In the genomic region with DNA sequence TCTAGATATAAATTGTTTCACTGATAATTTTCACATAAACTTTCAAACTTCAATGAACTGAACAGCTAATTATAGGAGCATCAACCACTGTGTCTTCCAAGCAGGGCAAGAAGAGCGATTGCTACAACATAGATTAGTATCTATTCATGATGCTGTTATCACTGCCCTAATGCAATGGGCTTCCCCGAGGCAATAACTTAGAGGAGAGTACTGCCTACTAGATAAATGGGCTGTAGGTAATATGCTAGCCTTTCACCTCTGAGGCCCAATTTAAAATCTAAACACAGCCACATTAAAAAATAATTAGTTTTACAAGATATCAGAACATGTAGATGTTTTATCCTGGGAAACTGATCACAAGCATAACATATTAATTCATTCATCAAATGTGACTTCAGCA, we compare ENCODE assay signal across 23 cellular contexts.
DNase-seq lines count a peak whose midpoint lies in the region; ATAC-seq, FAIRE-seq and TF ChIP-seq lines count a peak whose summit lies in the region.
"Had no signal": no experiment of that assay in that cellular context is flagged by ENCODE, and none has a peak within 500 bp of the region (broad histone marks: within the 10 kb centered on the region; RNA-seq: fewer than 3 reads in every experiment).

No MANE protein-coding gene starts in this region.

- H3K27me3 ChIP-seq in SK-N-SH (ENCODE audit: insufficient read depth) = no peaks in the 10 kb centered on the region
- H3K27me3 ChIP-seq in naive thymus-derived CD4-positive, alpha-beta T cell (ENCODE audit: control insufficient read depth in 2 of 2, insufficient read depth in 2 of 2, low read length in 2 of 2) = no peaks in the 10 kb centered on the region
- H3K27me3 ChIP-seq: BLaER1 had no signal

- POLR2A ChIA-PET in SK-N-SH (lab: Yijun Ruan, JAX) = no interaction called here
- POLR2A ChIA-PET in naive thymus-derived CD4-positive, alpha-beta T cell (lab: Charles Lee) = no interaction called here
- POLR2A ChIA-PET in activated CD8-positive, alpha-beta T cell treated with anti-CD3 and anti-CD28 coated beads for 36 hours (lab: Charles Lee) = no interaction called here

- H3K9ac ChIP-seq in SK-N-SH (no peak overlapping the region), kidney (ENCODE audit: low read length in 2 of 2) (no peak overlapping the region)
- H3K9ac ChIP-seq: BLaER1 had no signal

- peak overlapping the region in 1 of 2 experiments; percentile 80; a peak in 1 of 4 replicates for H3K27ac ChIP-seq in SK-N-SH (ENCODE audit: low read depth in 2 of 2, low read length in 1 of 2)
- no peak overlapping the region for H3K27ac ChIP-seq in naive thymus-derived CD4-positive, alpha-beta T cell (ENCODE audit: low read depth, low read length)
- H3K27ac ChIP-seq in kidney (ENCODE audit: low read depth in 2 of 2, low read length in 2 of 2) = no peak overlapping the region
- H3K27ac ChIP-seq: 22Rv1, BLaER1, C4-2B had no signal

- H3K9me2 ChIP-seq in SK-N-SH = no peaks in the 10 kb centered on the region

- no peaks in the 10 kb centered on the region for H3K36me3 ChIP-seq in SK-N-SH (replicated peaks in 1 of 2; ENCODE audit: control insufficient read depth in 1 of 2, insufficient read depth in 2 of 2, low read length in 1 of 2)
- H3K36me3 ChIP-seq in naive thymus-derived CD4-positive, alpha-beta T cell (ENCODE audit: control insufficient read depth in 2 of 3, insufficient read depth in 3 of 3, low read length in 3 of 3) = no peaks in the 10 kb centered on the region
- H3K36me3 ChIP-seq in kidney (ENCODE audit: control insufficient read depth in 1 of 2, insufficient read depth in 2 of 2, low read length in 2 of 2) = no peaks in the 10 kb centered on the region
- H3K36me3 ChIP-seq: HAP-1 had no signal

- H3K79me2 ChIP-seq in SK-N-SH (ENCODE audit: insufficient read depth) = no peaks in the 10 kb centered on the region

- H4K20me1 ChIP-seq in SK-N-SH (ENCODE audit: insufficient read depth) = no peaks in the 10 kb centered on the region
- H4K20me1 ChIP-seq: BLaER1 had no signal

- no peak overlapping the region for H2AFZ ChIP-seq in SK-N-SH (ENCODE audit: low read depth)

- H3K4me3 Mint-ChIP-seq in naive thymus-derived CD4-positive, alpha-beta T cell = no peak overlapping the region
- no peak overlapping the region for H3K4me3 Mint-ChIP-seq in activated CD8-positive, alpha-beta T cell treated with anti-CD3 and anti-CD28 coated beads for 36 hours
- H3K4me3 Mint-ChIP-seq: B cell; CD4-positive, CD25-positive, alpha-beta regulatory T cell; CD8-positive, alpha-beta T cell; HFFc6 had no signal

- no peak overlapping the region for H3K4me2 ChIP-seq in SK-N-SH
- H3K4me2 ChIP-seq: BLaER1 had no signal

- WGBS in SK-N-SH (ENCODE audit: low lambda C conversion rate) = 41% methylated on average over 2 of the region's 2 CpGs

- TF ChIP-seq EP300 in SK-N-SH (IDR thresholded peaks at IDR 0.05; ENCODE audit: borderline replicate concordance in 1 of 2, low read depth in 1 of 2, low read length in 1 of 2) = no peak

- intact Hi-C loops in naive thymus-derived CD4-positive, alpha-beta T cell (cut with micrococcal nuclease) = no loop called here
- intact Hi-C loops in kidney (cut with DNase I) = no loop called here
- intact Hi-C loops in activated CD8-positive, alpha-beta T cell treated with anti-CD3 and anti-CD28 coated beads for 36 hours (cut with micrococcal nuclease) = no loop called here

- H3K9me3 Mint-ChIP-seq in naive thymus-derived CD4-positive, alpha-beta T cell = no peaks in the 10 kb centered on the region
- H3K9me3 Mint-ChIP-seq in activated CD8-positive, alpha-beta T cell treated with anti-CD3 and anti-CD28 coated beads for 36 hours = no peaks in the 10 kb centered on the region
- H3K9me3 Mint-ChIP-seq: CD4-positive, CD25-positive, alpha-beta regulatory T cell; CD8-positive, alpha-beta T cell had no signal

- peaks cover 0 to 3% (median 0%) of the 10 kb centered on the region in 5 donors for H3K36me3 Mint-ChIP-seq in naive thymus-derived CD4-positive, alpha-beta T cell
- H3K36me3 Mint-ChIP-seq in activated CD8-positive, alpha-beta T cell treated with anti-CD3 and anti-CD28 coated beads for 36 hours (ENCODE audit: low read depth) = peaks cover 4% of the 10 kb centered on the region
- H3K36me3 Mint-ChIP-seq: CD4-positive, CD25-positive, alpha-beta regulatory T cell had no signal

- H3K4me1 ChIP-seq in SK-N-SH (ENCODE audit: control insufficient read depth in 1 of 2, insufficient read depth in 2 of 2, low read depth in 1 of 2, low read length in 1 of 2) (peaks cover 4 to 18% of the 10 kb centered on the region in 2 experiments; a peak in 3 of 4 replicates), kidney (ENCODE audit: control insufficient read depth in 1 of 2, insufficient read depth in 1 of 2, low read depth in 1 of 2, low read length in 2 of 2) (peaks cover 14 to 32% of the 10 kb centered on the region in 2 donors)
- no peaks in the 10 kb centered on the region for H3K4me1 ChIP-seq in naive thymus-derived CD4-positive, alpha-beta T cell (ENCODE audit: control insufficient read depth in 2 of 2, insufficient read depth in 2 of 2, low read length in 2 of 2)
- H3K4me1 ChIP-seq: Caco-2, HAP-1 had no signal

- H3F3A ChIP-seq in SK-N-SH (replicated peaks; ENCODE audit: insufficient read depth) = peaks cover 11% of the 10 kb centered on the region

- CTCF ChIA-PET in SK-N-SH (lab: Yijun Ruan, JAX) = no interaction called here
- CTCF ChIA-PET in naive thymus-derived CD4-positive, alpha-beta T cell (lab: Charles Lee) = no interaction called here
- CTCF ChIA-PET in activated CD8-positive, alpha-beta T cell treated with anti-CD3 and anti-CD28 coated beads for 36 hours (lab: Charles Lee) = no interaction called here

- H3K27ac Mint-ChIP-seq in naive thymus-derived CD4-positive, alpha-beta T cell = no peak overlapping the region
- no peak overlapping the region for H3K27ac Mint-ChIP-seq in activated CD8-positive, alpha-beta T cell treated with anti-CD3 and anti-CD28 coated beads for 36 hours
- H3K27ac Mint-ChIP-seq: B cell; CD4-positive, CD25-positive, alpha-beta regulatory T cell; CD8-positive, alpha-beta T cell; HFFc6 had no signal

- H3K4me3 ChIP-seq in SK-N-SH (ENCODE audit: low read depth in 2 of 2, low read length in 1 of 2) (no peak overlapping the region), kidney (ENCODE audit: low read length in 2 of 2) (no peak overlapping the region)
- no peak overlapping the region for H3K4me3 ChIP-seq in naive thymus-derived CD4-positive, alpha-beta T cell (ENCODE audit: low read length)
- H3K4me3 ChIP-seq: BLaER1, HAP-1 had no signal

- DNase-seq in SK-N-SH (peak; percentile 4), kidney (no peak), occipital lobe (lab: John Stamatoyannopoulos, UW) (no peak)
- no peak for DNase-seq in naive thymus-derived CD4-positive, alpha-beta T cell
- no peak for DNase-seq in activated CD8-positive, alpha-beta T cell treated with anti-CD3 and anti-CD28 coated beads for 36 hours
- DNase-seq: Caco-2; CD4-positive, CD25-positive, alpha-beta regulatory T cell; CD8-positive, alpha-beta T cell; DMS153; DND-41; GOT3; HFFc6 had no signal

- no peak for ATAC-seq in SK-N-SH treated with all-trans-retinoic acid at 6 μM for 48 hours
- peak; percentile 51 for ATAC-seq in naive thymus-derived CD4-positive, alpha-beta T cell
- no peak for ATAC-seq in activated CD8-positive, alpha-beta T cell treated with anti-CD3 and anti-CD28 coated beads for 36 hours
- ATAC-seq: CD8-positive, alpha-beta T cell had no signal

- peaks cover 0 to 9% (median 0%) of the 10 kb centered on the region in 7 donors for H3K4me1 Mint-ChIP-seq in naive thymus-derived CD4-positive, alpha-beta T cell
- no peaks in the 10 kb centered on the region for H3K4me1 Mint-ChIP-seq in activated CD8-positive, alpha-beta T cell treated with anti-CD3 and anti-CD28 coated beads for 36 hours (ENCODE audit: low read depth)

- H3K9me3 ChIP-seq in SK-N-SH (no peaks in the 10 kb centered on the region), kidney (ENCODE audit: control insufficient read depth in 1 of 2, low read length in 2 of 2) (no peaks in the 10 kb centered on the region)
- no peaks in the 10 kb centered on the region for H3K9me3 ChIP-seq in naive thymus-derived CD4-positive, alpha-beta T cell (ENCODE audit: control insufficient read depth in 2 of 3, low read length in 3 of 3)
- H3K9me3 ChIP-seq: BLaER1, Caco-2, HAP-1 had no signal

- TF ChIP-seq CTCF in SK-N-SH (IDR thresholded peaks at IDR 0.05) = no peak
- TF ChIP-seq CTCF in kidney (IDR thresholded peaks at IDR 0.05; ENCODE audit: borderline replicate concordance, extremely low read depth, insufficient read depth) = no peak
- no peak for TF ChIP-seq CTCF in activated CD8-positive, alpha-beta T cell treated with anti-CD3 and anti-CD28 coated beads for 36 hours (IDR thresholded peaks at IDR 0.05)

- no peaks in the 10 kb centered on the region for H3K27me3 Mint-ChIP-seq in naive thymus-derived CD4-positive, alpha-beta T cell
- no peaks in the 10 kb centered on the region for H3K27me3 Mint-ChIP-seq in activated CD8-positive, alpha-beta T cell treated with anti-CD3 and anti-CD28 coated beads for 36 hours
- H3K27me3 Mint-ChIP-seq: B cell; CD4-positive, CD25-positive, alpha-beta regulatory T cell had no signal

- peak; percentile 9 for FAIRE-seq in islet of Langerhans (lab: Jason Lieb, UNC)
- no peak for FAIRE-seq in kidney (lab: Jason Lieb, UNC)
- FAIRE-seq: A204.1, G401.6, GM12892, H54 had no signal

- TF ChIP-seq RAD21 in SK-N-SH (IDR thresholded peaks at IDR 0.05; ENCODE audit: low read length) = no peak

TF ChIP-seq in SK-N-SH, 30 proteins besides CTCF, POLR2A, EP300 and RAD21:
- TF ChIP-seq CHD2 (IDR thresholded peaks at IDR 0.05; ENCODE audit: low read length, partially characterized antibody) = no peak
- TF ChIP-seq SMC3 (IDR thresholded peaks at IDR 0.05; ENCODE audit: low read depth, low read length) = no peak
- TF ChIP-seq NRF1 (IDR thresholded peaks at IDR 0.05; ENCODE audit: low read depth, low read length) = no peak
- TF ChIP-seq GATA2 (CRISPR knock-in tag; IDR thresholded peaks at IDR 0.05) = peak; percentile 59
TF ChIP-seq in SK-N-SH: peak in this region for 1.

TF ChIP-seq in SK-N-SH treated with all-trans-retinoic acid at 6 μM for 48 hours, 23 proteins besides CTCF, POLR2A, EP300 and RAD21 (continues in another document):
- TF ChIP-seq GLIS3 (CRISPR knock-in tag; IDR thresholded peaks at IDR 0.05) (no peak), TCF4 (CRISPR knock-in tag; IDR thresholded peaks at IDR 0.05; ENCODE audit: borderline replicate concordance) (no peak), TOX (CRISPR knock-in tag; IDR thresholded peaks at IDR 0.05; ENCODE audit: borderline replicate concordance) (no peak), ESRRG (CRISPR knock-in tag; IDR thresholded peaks at IDR 0.05) (no peak)
